ENCODE assay signal across 1 cellular context in genomic region chr5:38556599-38557308, GRCh38.
A peak's percentile ranks its signal among the peaks of the same experiment; 100 is the strongest.
TF ChIP-seq lines count a peak whose summit lies in the region.

Gene LIFR (minus strand): TSS chr5:38556646. CDS start chr5:38530647, 25,999 bp downstream.

TF ChIP-seq in HEK293, 187 proteins besides CTCF, POLR2A, EP300 and RAD21 (continued from another document and continues in another):
- TF ChIP-seq ZNF280C (tag by site-specific recombination; IDR thresholded peaks at IDR 0.05): no peak
- no peak for TF ChIP-seq AEBP2 (tag by site-specific recombination; IDR thresholded peaks at IDR 0.05; ENCODE audit: borderline replicate concordance)
- no peak for TF ChIP-seq ZNF221 (tag by site-specific recombination; IDR thresholded peaks at IDR 0.05; ENCODE audit: borderline replicate concordance)
- 0 out of 2 replicates have a peak, but pooled peaks have one; percentile 35 for TF ChIP-seq WT1 (tag by site-specific recombination; IDR thresholded peaks at IDR 0.05)
- peak; percentile 80; the same call in 1 of the 2 replicates for TF ChIP-seq GLI4 (tag by site-specific recombination; IDR thresholded peaks at IDR 0.05)
- 0 out of 2 replicates have a peak, but pooled peaks have one; percentile 45 for TF ChIP-seq ZNF639 (tag by site-specific recombination; IDR thresholded peaks at IDR 0.05)
- no peak for TF ChIP-seq TCF7L2 (IDR thresholded peaks at IDR 0.05; ENCODE audit: borderline replicate concordance, low read depth, low read length)
- TF ChIP-seq ZNF341 (tag by site-specific recombination; IDR thresholded peaks at IDR 0.05; ENCODE audit: low read depth): peak; percentile 70
- no peak for TF ChIP-seq ZNF133 (tag by site-specific recombination; IDR thresholded peaks at IDR 0.05)
- peak; percentile 77 for TF ChIP-seq ZEB2 (tag by site-specific recombination; IDR thresholded peaks at IDR 0.05)
- peak; percentile 78 for TF ChIP-seq PRDM10 (tag by site-specific recombination; IDR thresholded peaks at IDR 0.05)
- peak; percentile 74 for TF ChIP-seq PATZ1 (tag by site-specific recombination; IDR thresholded peaks at IDR 0.05)
- peak; percentile 84 for TF ChIP-seq ZXDB (tag by site-specific recombination; IDR thresholded peaks at IDR 0.05)
- peak; percentile 78 for TF ChIP-seq KLF17 (tag by site-specific recombination; IDR thresholded peaks at IDR 0.05)
- peak; percentile 89 for TF ChIP-seq ZNF501 (tag by site-specific recombination; IDR thresholded peaks at IDR 0.05)
- TF ChIP-seq BCL6B (tag by site-specific recombination; IDR thresholded peaks at IDR 0.05): no peak
- TF ChIP-seq ZNF792 (tag by site-specific recombination; IDR thresholded peaks at IDR 0.05): no peak
- TF ChIP-seq ZNF843 (tag by site-specific recombination; IDR thresholded peaks at IDR 0.05): no peak
- TF ChIP-seq ZNF610 (tag by site-specific recombination; IDR thresholded peaks at IDR 0.05; ENCODE audit: borderline replicate concordance): peak; percentile 85
- TF ChIP-seq ZNF791 (tag by site-specific recombination; IDR thresholded peaks at IDR 0.05): no peak
- TF ChIP-seq ZNF623 (tag by site-specific recombination; IDR thresholded peaks at IDR 0.05): 0 out of 2 replicates have a peak, but pooled peaks have one; percentile 14
- peak; percentile 95 for TF ChIP-seq ZSCAN5A (tag by site-specific recombination; IDR thresholded peaks at IDR 0.05)
- peak; percentile 62; the same call in 1 of the 2 replicates for TF ChIP-seq ZNF561 (tag by site-specific recombination; IDR thresholded peaks at IDR 0.05; ENCODE audit: borderline replicate concordance)
- TF ChIP-seq KLF7 (tag by site-specific recombination; IDR thresholded peaks at IDR 0.05; ENCODE audit: borderline replicate concordance): peak; percentile 26; the same call in 1 of the 2 replicates
- TF ChIP-seq ZBTB6 (tag by site-specific recombination; IDR thresholded peaks at IDR 0.05): 0 out of 2 replicates have a peak, but pooled peaks have one; percentile 16
- TF ChIP-seq ZNF510 (tag by site-specific recombination; IDR thresholded peaks at IDR 0.05; ENCODE audit: insufficient replicate concordance): no peak
- peak; percentile 49; the same call in 1 of the 2 replicates for TF ChIP-seq ZBTB10 (tag by site-specific recombination; IDR thresholded peaks at IDR 0.05)
- 0 out of 2 replicates have a peak, but pooled peaks have one; percentile 56 for TF ChIP-seq ZNF24 (tag by site-specific recombination; IDR thresholded peaks at IDR 0.05)
- TF ChIP-seq ZNF10 (tag by site-specific recombination; IDR thresholded peaks at IDR 0.05): 0 out of 2 replicates have a peak, but pooled peaks have one; percentile 42
- TF ChIP-seq ZSCAN4 (tag by site-specific recombination; IDR thresholded peaks at IDR 0.05): 0 out of 2 replicates have a peak, but pooled peaks have one; percentile 24
